In the genomic region with DNA sequence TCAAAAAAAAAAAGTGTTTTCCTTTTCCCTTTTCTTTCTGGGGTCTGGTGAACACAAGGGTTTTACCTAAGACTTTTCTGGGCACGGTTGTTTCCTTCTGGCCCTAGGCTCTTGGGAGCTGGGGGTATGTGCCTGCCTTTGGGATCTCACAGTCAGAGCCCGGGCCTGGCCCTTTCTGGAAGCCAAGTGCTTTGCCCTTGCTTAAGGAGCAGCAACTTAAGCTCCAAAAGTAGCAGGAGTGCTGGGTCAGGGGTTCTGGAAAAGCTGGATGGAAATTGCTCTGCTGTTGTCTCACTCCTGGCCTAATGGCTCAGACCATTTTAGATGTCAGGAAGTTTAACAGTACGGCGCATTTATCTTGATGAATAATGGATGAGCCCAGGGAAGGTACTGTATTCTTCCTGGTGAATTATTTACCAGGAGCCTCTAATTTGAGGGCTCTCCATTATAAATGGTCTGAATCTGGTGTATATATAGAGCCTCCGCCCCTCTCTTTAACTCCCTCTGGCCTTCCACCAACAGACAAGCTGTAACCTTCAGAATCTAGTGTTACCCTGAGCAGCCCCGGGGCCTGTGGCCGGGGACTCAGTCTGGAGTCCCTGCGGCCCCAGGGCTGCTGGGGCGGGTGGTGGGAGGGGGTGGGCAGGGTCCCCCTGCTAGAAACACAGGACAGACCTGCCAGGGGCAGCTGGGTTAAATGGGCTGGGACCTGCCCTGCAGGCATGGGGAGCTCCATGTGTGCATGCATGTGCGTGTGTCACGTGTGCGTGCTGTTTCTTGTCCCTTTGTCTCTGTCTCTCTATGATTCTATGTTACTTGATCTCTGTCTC, we compare ENCODE assay signal across 10 cellular contexts. TPM values are rescaled to one million over a fixed set of nuclear protein-coding genes. Genes with fewer than 3 reads are reported as not detected.
DNase-seq lines count a peak whose midpoint lies in the region; ATAC-seq, FAIRE-seq and TF ChIP-seq lines count a peak whose summit lies in the region.
"Had no signal": no experiment of that assay in that cellular context is flagged by ENCODE, and none has a peak within 500 bp of the region (broad histone marks: within the 10 kb centered on the region; RNA-seq: fewer than 3 reads in every experiment).

No MANE protein-coding gene starts in this region.

- FAIRE-seq in urothelium cell line (lab: Jason Lieb, UNC): no peak

- no peaks in the 10 kb centered on the region for H3K36me3 ChIP-seq in thymus (ENCODE audit: control insufficient read depth, insufficient read depth)

- H3K9me3 ChIP-seq in thymus (ENCODE audit: control insufficient read depth): no peaks in the 10 kb centered on the region

- peak; percentile 24 to 95 (median 66) for DNase-seq in NCI-H1417 (lab: John Stamatoyannopoulos, UW)
- DNase-seq in NCI-H1417 treated with DMSO at 0.1 percent for 48 hours (lab: John Stamatoyannopoulos, UW): no peak
- peak; percentile 51 for DNase-seq in fibroblast of villous mesenchyme (ENCODE audit: low read depth)
- no peak for DNase-seq in urothelium cell line (ENCODE audit: low spot score)
- DNase-seq: 8988T; activated CD4-positive, alpha-beta T cell treated with anti-CD3 and anti-CD28 coated beads, Interleukin-2, amount 10 ng/mL, durations not matched to agents 7 days and 5 days; NCI-H510A; stimulated activated CD8-positive, alpha-beta memory T cell treated with anti-CD3 and anti-CD28 coated beads, Interleukin-4, amount 100 ng/mL, for 48 hours had no signal

- WGBS in thymus: 97% methylated on average over 12 of the region's 12 CpGs

- no peak for ATAC-seq in GM19463 (IDR thresholded peaks at IDR 0.05; ENCODE audit: unreplicated experiment)

- H3K27me3 ChIP-seq in thymus (ENCODE audit: control insufficient read depth, insufficient read depth): no peaks in the 10 kb centered on the region

- no peak for TF ChIP-seq CTCF in fibroblast of villous mesenchyme (IDR thresholded peaks at IDR 0.05; ENCODE audit: insufficient read depth, low read depth, low read length)

- H3K27ac ChIP-seq in thymus (ENCODE audit: low read depth): peak overlapping the region; percentile 74

- H3K4me1 ChIP-seq in thymus (ENCODE audit: control insufficient read depth, insufficient read depth, low read length): peaks cover 11% of the 10 kb centered on the region

- H3K4me3 ChIP-seq in fibroblast of villous mesenchyme (ENCODE audit: low read depth, low read length): no peak overlapping the region
- no peak overlapping the region for H3K4me3 ChIP-seq in thymus (ENCODE audit: low read length)

RNA-seq across cellular contexts. Expression of a gene that starts 37.5 kb away (rescaled TPM):
- 191 and 199 TPM in 2 replicates for total RNA-seq in fibroblast of villous mesenchyme
- 101 TPM for polyA plus RNA-seq in thymus

RNA-seq across cellular contexts. Expression of a gene that starts 54.2 kb away (rescaled TPM):
- total RNA-seq in fibroblast of villous mesenchyme: 16.0 and 16.1 TPM in 2 replicates
- polyA plus RNA-seq in thymus: 27.1 TPM

RNA-seq across cellular contexts. Expression of a gene that starts 54.4 kb away (rescaled TPM):
- 20.7 and 23.8 TPM in 2 replicates for total RNA-seq in fibroblast of villous mesenchyme
- polyA plus RNA-seq in thymus: 49.9 TPM

RNA-seq across cellular contexts. Expression of a gene that starts 57.4 kb away (rescaled TPM):
- 36.4 and 43.6 TPM in 2 replicates for total RNA-seq in fibroblast of villous mesenchyme
- polyA plus RNA-seq in thymus: 25.5 TPM

RNA-seq across cellular contexts. Expression of a gene that starts 60.0 kb away (rescaled TPM):
- total RNA-seq in fibroblast of villous mesenchyme: 46.1 and 54.8 TPM in 2 replicates
- 5.5 TPM for polyA plus RNA-seq in thymus

Comparison
In these comparisons a context has a peak if more than half of its experiments do, and no peak if none do; other contexts are left out.
1. DNase-seq: peak in NCI-H1417 (3 of 3) and fibroblast of villous mesenchyme (single experiment); none in NCI-H1417 treated with DMSO at 0.1 percent for 48 hours (single experiment) and urothelium cell line (single experiment).